ENCODE assay signal across 8 cellular contexts in the genomic region with DNA sequence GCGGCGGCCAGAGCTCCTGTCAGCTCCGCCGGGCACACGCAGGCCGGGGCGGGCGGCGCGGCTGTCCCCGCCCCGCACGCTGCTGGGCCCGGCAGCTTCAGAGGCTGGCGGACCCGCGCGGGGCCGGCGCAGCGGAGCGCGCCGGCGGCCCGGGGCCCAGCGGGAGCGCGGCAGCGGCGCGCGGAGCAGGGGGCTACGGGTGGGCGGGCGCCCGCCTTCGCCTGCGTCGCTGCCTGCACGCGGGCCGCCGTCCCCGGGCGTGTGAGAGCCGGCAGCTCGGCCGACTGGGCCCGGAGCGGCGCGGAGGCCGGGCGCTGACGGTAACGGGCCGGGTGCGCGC. TPM values are rescaled to one million over a fixed set of nuclear protein-coding genes. Genes with fewer than 3 reads are reported as not detected.
A peak's percentile ranks its signal among the peaks of the same experiment; 100 is the strongest.
DNase-seq lines count a peak whose midpoint lies in the region; ATAC-seq, FAIRE-seq and TF ChIP-seq lines count a peak whose summit lies in the region.

No MANE protein-coding gene starts in this region.

- H3K9me3 ChIP-seq in H1 (ENCODE audit: insufficient read depth in 2 of 2, low read depth in 1 of 2, low read length in 1 of 2) (no peaks in the 10 kb centered on the region), prostate gland (no peaks in the 10 kb centered on the region)

- no peaks in the 10 kb centered on the region; a peak in 2 of 8 replicates for H3K36me3 ChIP-seq in H1 (ENCODE audit: control insufficient read depth in 2 of 4, insufficient read depth in 4 of 4, low read length in 3 of 4)
- H3K36me3 ChIP-seq in prostate gland = peaks cover 7 to 8% of the 10 kb centered on the region in 2 donors

- H3K27me3 ChIP-seq in H1 (replicated peaks in 1 of 4; ENCODE audit: control insufficient read depth in 3 of 4, extremely low read depth in 1 of 4, insufficient read depth in 3 of 4, low read length in 3 of 4) (peaks cover 0 to 16% (median 9%) of the 10 kb centered on the region in 4 experiments; a peak in 5 of 7 replicates), prostate gland (replicated peaks; ENCODE audit: insufficient read depth) (no peaks in the 10 kb centered on the region)

- no peak overlapping the region for H4K8ac ChIP-seq in H1 (ENCODE audit: extremely low read depth, insufficient read depth, low read length)

- H3K4me3 ChIP-seq in GM12864 (ENCODE audit: low read depth, low read length) (peak overlapping the region; percentile 84), LNCaP clone FGC (ENCODE audit: low read depth, low read length) (peak overlapping the region; percentile 72), H1 (ENCODE audit: extremely low read depth in 1 of 4, insufficient read depth in 2 of 4, low read depth in 3 of 4, low read length in 4 of 4) (peak overlapping the region; percentile 52 to 79 (median 74)), prostate gland (peak overlapping the region; percentile 66 to 71)

- TF ChIP-seq POLR2A in H1 (IDR thresholded peaks at IDR 0.05; ENCODE audit: control extremely low read depth in 1 of 2, low read depth in 2 of 2, low read length in 2 of 2) (no peak), prostate gland (IDR thresholded peaks at IDR 0.05) (no peak)

- intact Hi-C loops in prostate gland (cut with DNase I) = loop anchor here (2.0 kb wide), 1 partner anchor 30 kb away; a partner anchor contains a TSS

- no peak for TF ChIP-seq EP300 in H1 (IDR thresholded peaks at IDR 0.05; ENCODE audit: borderline replicate concordance in 1 of 2, low read depth in 2 of 2, low read length in 2 of 2)

- 1% methylated on average over 24 of the region's 60 CpGs; no CpG with 5 or more reads in 1 of the 2 experiments for WGBS in H1 (ENCODE audit: extremely low coverage in 1 of 2, insufficient coverage in 1 of 2, insufficient read length in 1 of 2, insufficient replicate concordance in 2 of 2, low coverage in 1 of 2, low lambda C conversion rate in 2 of 2, missing lambda C conversion rate in 1 of 2), 2 experiments
- 0% methylated on average over 12 of the region's 60 CpGs for WGBS in prostate gland

- POLR2A ChIA-PET in H1 (lab: Charles Lee; ENCODE audit: partially characterized antibody) = interaction anchor here (0.9 to 3.3 kb wide), 4 partner anchors 16 to 52 kb away, joined by 3 to 24 read pairs (median 4); a partner anchor contains a TSS

- no peaks in the 10 kb centered on the region for H3K79me2 ChIP-seq in H1 (ENCODE audit: control insufficient read depth in 1 of 2, insufficient read depth in 2 of 2, low read length in 2 of 2)

- H2BK12ac ChIP-seq in H1 (ENCODE audit: low read depth, low read length) = no peak overlapping the region

- H3K56ac ChIP-seq in H1 (replicated peaks; ENCODE audit: insufficient read length, low read depth, low read length) = no peak overlapping the region

- no peak overlapping the region for H2BK5ac ChIP-seq in H1 (ENCODE audit: low read depth, low read length)

- no peak overlapping the region for H3K23ac ChIP-seq in H1 (ENCODE audit: insufficient read length)

- H3K4ac ChIP-seq in H1 (replicated peaks; ENCODE audit: insufficient read length, low read depth, low read length) = no peak overlapping the region

- no peak for TF ChIP-seq CTCF in GM12864 (IDR thresholded peaks at IDR 0.05; ENCODE audit: low read depth, low read length, missing control alignments)
- TF ChIP-seq CTCF in LNCaP clone FGC (IDR thresholded peaks at IDR 0.05; ENCODE audit: control insufficient read depth, extremely low read depth, insufficient read depth) = no peak
- TF ChIP-seq CTCF in H1 (IDR thresholded peaks at IDR 0.05; ENCODE audit: control extremely low read depth in 1 of 3, insufficient read depth in 1 of 3, low read depth in 1 of 3, low read length in 3 of 3) = no peak
- no peak for TF ChIP-seq CTCF in prostate gland (IDR thresholded peaks at IDR 0.05)

- H3K4me2 ChIP-seq in H1 (ENCODE audit: insufficient read depth in 1 of 2, low read depth in 2 of 2, low read length in 2 of 2) = peak overlapping the region; percentile 91 to 97; a peak in 3 of 4 replicates

- no peak overlapping the region for H4K5ac ChIP-seq in H1 (ENCODE audit: insufficient read length, low read depth, low read length)

- H2AK5ac ChIP-seq in H1 (ENCODE audit: low read depth, low read length) = no peak overlapping the region

- H4K20me1 ChIP-seq in H1 (replicated peaks in 1 of 2; ENCODE audit: control insufficient read depth in 1 of 2, insufficient read depth in 2 of 2, low read length in 2 of 2) = peaks cover 0 to 5% of the 10 kb centered on the region in 2 experiments

- H3K9ac ChIP-seq in H1 (replicated peaks in 1 of 4; ENCODE audit: extremely low read depth in 1 of 4, low read depth in 3 of 4, low read length in 3 of 4) = peak overlapping the region in 1 of 4 experiments; percentile 53; a peak in 1 of 7 replicates

- no peak for TF ChIP-seq RAD21 in H1 (IDR thresholded peaks at IDR 0.05 in 1 of 2, conservative IDR thresholded peaks at IDR 0.05 in 1 of 2; ENCODE audit: low read depth in 2 of 2, low read length in 2 of 2)

- H2AFZ ChIP-seq in H1 (ENCODE audit: low read length) = no peak overlapping the region

- no peaks in the 10 kb centered on the region for H3K79me1 ChIP-seq in H1 (ENCODE audit: low read depth, low read length)

- H2BK120ac ChIP-seq in H1 (replicated peaks; ENCODE audit: low read depth, low read length) = no peak overlapping the region

- DNase-seq in GM12864 (ENCODE audit: low read depth) (no peak), LNCaP clone FGC (ENCODE audit: low read depth) (no peak), H1 (ENCODE audit: low read depth in 1 of 2, low spot score in 2 of 2) (no peak), prostate gland (ENCODE audit: low spot score) (no peak), NCI-H1417 treated with DMSO at 0.1 percent for 48 hours (lab: John Stamatoyannopoulos, UW) (no peak), DMS53 (lab: John Stamatoyannopoulos, UW) (no peak), HUDEP-2 (lab: John Stamatoyannopoulos, UW; ENCODE audit: unreplicated experiment in 76 of 76) (no peak)

- no peak overlapping the region for H2BK20ac ChIP-seq in H1 (ENCODE audit: low read length)

- ATAC-seq in GM21423 (IDR thresholded peaks at IDR 0.05; ENCODE audit: unreplicated experiment) = no peak

- CTCF ChIA-PET in H1 (lab: Charles Lee; ENCODE audit: partially characterized antibody) = interaction anchor here (0.7 to 13.3 kb wide), 10 partner anchors 8 to 241 kb away, joined by 3 to 187 read pairs (median 5); a partner anchor contains a TSS

- no peak overlapping the region for H3K14ac ChIP-seq in H1 (ENCODE audit: insufficient read length)

- H2BK15ac ChIP-seq in H1 (ENCODE audit: low read length) = no peak overlapping the region

- no peak overlapping the region for H4K91ac ChIP-seq in H1 (replicated peaks; ENCODE audit: insufficient read length, low read length)

- no peak for FAIRE-seq in H1 (lab: Jason Lieb, UNC)

- H3K27ac ChIP-seq in H1 (ENCODE audit: low read depth, low read length) = no peak overlapping the region
- peak overlapping the region; percentile 87 to 93 for H3K27ac ChIP-seq in prostate gland

- peaks cover 14% of the 10 kb centered on the region; the same call in 1 of the 2 replicates for H3K23me2 ChIP-seq in H1 (ENCODE audit: low read depth, low read length)

- no peak overlapping the region for H3K18ac ChIP-seq in H1 (ENCODE audit: extremely low read depth, low read length)

- H3K4me1 ChIP-seq in H1 (replicated peaks in 1 of 4; ENCODE audit: control insufficient read depth in 3 of 4, insufficient read depth in 4 of 4, low read length in 3 of 4) (peaks cover 5 to 8% (median 7%) of the 10 kb centered on the region in 4 experiments; a peak in 6 of 7 replicates), prostate gland (replicated peaks) (peaks cover 9% of the 10 kb centered on the region)

RNA-seq across cellular contexts. Expression of a gene that starts 0.5 kb away (rescaled TPM):
- 21.9 and 23.1 TPM in 2 replicates for total RNA-seq in H1 (2021; fragmentation: NEBNext Ultra II Directional; extraction: Animal tissue kit (Norgen Biotek cat#: 25700))
- 29.7 and 35.9 TPM in 2 replicates for polyA plus RNA-seq in H1 (2011; rRNA removed)
- 24.6 TPM for polyA plus RNA-seq in H1 (2011; cell fraction: cytosol; rRNA removed)
- 210 TPM for polyA plus RNA-seq in H1 (2011; cell fraction: nucleus; rRNA removed)
- polyA plus RNA-seq in H1 (2012, experiment 1 of 2) = 16.3 to 19.6 TPM (median 18.4 TPM) in 4 replicates
- 4.7 TPM for polyA plus RNA-seq in H1 (2012, experiment 2 of 2)
- polyA plus RNA-seq in H1 (2013, experiment 1 of 2) = 18.5 TPM
- polyA plus RNA-seq in H1 (2013, experiment 2 of 2) = 14.0 TPM
- 20.9 and 24.9 TPM in 2 replicates for polyA minus RNA-seq in H1 (2011; rRNA and poly(A)+ RNA removed)
- polyA minus RNA-seq in H1 (2011; cell fraction: cytosol; rRNA and poly(A)+ RNA removed) = 9.3 TPM
- polyA minus RNA-seq in H1 (2011; cell fraction: nucleus; rRNA and poly(A)+ RNA removed) = 32.5 TPM
- 100 to 1,000 TPM in 1 of 2 donors, 10 to 100 TPM in 1; 46.6 to 113 TPM for total RNA-seq in prostate gland

RNA-seq across cellular contexts. Expression of a gene that starts 18.3 kb away (rescaled TPM):
- 6.8 and 8.6 TPM in 2 replicates for total RNA-seq in H1 (2021; fragmentation: NEBNext Ultra II Directional; extraction: Animal tissue kit (Norgen Biotek cat#: 25700))
- polyA plus RNA-seq in H1 (2011; rRNA removed) = 8.5 and 10.9 TPM in 2 replicates
- polyA plus RNA-seq in H1 (2011; cell fraction: cytosol; rRNA removed) = 9.5 TPM
- polyA plus RNA-seq in H1 (2011; cell fraction: nucleus; rRNA removed) = 42.5 TPM
- polyA plus RNA-seq in H1 (2012, experiment 1 of 2) = 4.2 to 9.7 TPM (median 8.0 TPM) in 4 replicates
- 6.3 TPM for polyA plus RNA-seq in H1 (2012, experiment 2 of 2)
- polyA plus RNA-seq in H1 (2013, experiment 1 of 2) = 3.9 TPM
- polyA plus RNA-seq in H1 (2013, experiment 2 of 2) = 3.0 TPM
- 7.4 and 8.6 TPM in 2 replicates for polyA minus RNA-seq in H1 (2011; rRNA and poly(A)+ RNA removed)
- 9.8 TPM for polyA minus RNA-seq in H1 (2011; cell fraction: cytosol; rRNA and poly(A)+ RNA removed)
- polyA minus RNA-seq in H1 (2011; cell fraction: nucleus; rRNA and poly(A)+ RNA removed) = 18.5 TPM
- total RNA-seq in prostate gland = 10 to 100 TPM; 22.8 to 33.9 TPM

RNA-seq across cellular contexts. Expression of a gene that starts 29.7 kb away (rescaled TPM):
- total RNA-seq in H1 (2021; fragmentation: NEBNext Ultra II Directional; extraction: Animal tissue kit (Norgen Biotek cat#: 25700)) = 16.3 and 17.0 TPM in 2 replicates
- 16.5 and 19.6 TPM in 2 replicates for polyA plus RNA-seq in H1 (2011; rRNA removed)
- 20.7 TPM for polyA plus RNA-seq in H1 (2011; cell fraction: cytosol; rRNA removed)
- polyA plus RNA-seq in H1 (2011; cell fraction: nucleus; rRNA removed) = 16.6 TPM
- polyA plus RNA-seq in H1 (2012, experiment 1 of 2) = 10.3 to 16.5 TPM (median 13.7 TPM) in 4 replicates
- polyA plus RNA-seq in H1 (2012, experiment 2 of 2) = 13.7 TPM
- 14.9 TPM for polyA plus RNA-seq in H1 (2013, experiment 1 of 2)
- polyA plus RNA-seq in H1 (2013, experiment 2 of 2) = 13.1 TPM
- 15.6 and 17.6 TPM in 2 replicates for polyA minus RNA-seq in H1 (2011; rRNA and poly(A)+ RNA removed)
- polyA minus RNA-seq in H1 (2011; cell fraction: cytosol; rRNA and poly(A)+ RNA removed) = 11.1 TPM
- 17.6 TPM for polyA minus RNA-seq in H1 (2011; cell fraction: nucleus; rRNA and poly(A)+ RNA removed)
- 10 to 100 TPM; 16.2 to 30.6 TPM for total RNA-seq in prostate gland

RNA-seq across cellular contexts. Expression of a gene that starts 32.5 kb away (rescaled TPM):
- 75.4 and 84.2 TPM in 2 replicates for total RNA-seq in H1 (2021; fragmentation: NEBNext Ultra II Directional; extraction: Animal tissue kit (Norgen Biotek cat#: 25700))
- 74.1 and 87.2 TPM in 2 replicates for polyA plus RNA-seq in H1 (2011; rRNA removed)
- 89.0 TPM for polyA plus RNA-seq in H1 (2011; cell fraction: cytosol; rRNA removed)
- polyA plus RNA-seq in H1 (2011; cell fraction: nucleus; rRNA removed) = 152 TPM
- 58.1 to 98.9 TPM (median 91.2 TPM) in 4 replicates for polyA plus RNA-seq in H1 (2012, experiment 1 of 2)
- polyA plus RNA-seq in H1 (2012, experiment 2 of 2) = 60.3 TPM
- polyA plus RNA-seq in H1 (2013, experiment 1 of 2) = 30.1 TPM
- 26.3 TPM for polyA plus RNA-seq in H1 (2013, experiment 2 of 2)
- polyA minus RNA-seq in H1 (2011; rRNA and poly(A)+ RNA removed) = 72.3 and 80.6 TPM in 2 replicates
- 47.0 TPM for polyA minus RNA-seq in H1 (2011; cell fraction: cytosol; rRNA and poly(A)+ RNA removed)
- polyA minus RNA-seq in H1 (2011; cell fraction: nucleus; rRNA and poly(A)+ RNA removed) = 59.5 TPM
- 10 to 100 TPM; 52.2 to 70.1 TPM for total RNA-seq in prostate gland

RNA-seq across cellular contexts. Expression of a gene that starts 34.2 kb away (rescaled TPM):
- total RNA-seq in H1 (2021; fragmentation: NEBNext Ultra II Directional; extraction: Animal tissue kit (Norgen Biotek cat#: 25700)) = 28.0 and 32.1 TPM in 2 replicates
- polyA plus RNA-seq in H1 (2011; rRNA removed) = 15.8 and 22.5 TPM in 2 replicates
- 14.1 TPM for polyA plus RNA-seq in H1 (2011; cell fraction: cytosol; rRNA removed)
- 23.4 TPM for polyA plus RNA-seq in H1 (2011; cell fraction: nucleus; rRNA removed)
- polyA plus RNA-seq in H1 (2012, experiment 1 of 2) = 14.0 to 24.5 TPM (median 23.1 TPM) in 4 replicates
- polyA plus RNA-seq in H1 (2012, experiment 2 of 2) = 21.8 TPM
- 25.4 TPM for polyA plus RNA-seq in H1 (2013, experiment 1 of 2)
- polyA plus RNA-seq in H1 (2013, experiment 2 of 2) = 27.3 TPM
- 14.0 and 17.4 TPM in 2 replicates for polyA minus RNA-seq in H1 (2011; rRNA and poly(A)+ RNA removed)
- 17.1 TPM for polyA minus RNA-seq in H1 (2011; cell fraction: cytosol; rRNA and poly(A)+ RNA removed)
- 12.8 TPM for polyA minus RNA-seq in H1 (2011; cell fraction: nucleus; rRNA and poly(A)+ RNA removed)
- 100 to 1,000 TPM in 1 of 2 donors, 10 to 100 TPM in 1; 92.8 to 154 TPM for total RNA-seq in prostate gland
